22 cellular contexts compared by ENCODE assay signal in the genomic region with DNA sequence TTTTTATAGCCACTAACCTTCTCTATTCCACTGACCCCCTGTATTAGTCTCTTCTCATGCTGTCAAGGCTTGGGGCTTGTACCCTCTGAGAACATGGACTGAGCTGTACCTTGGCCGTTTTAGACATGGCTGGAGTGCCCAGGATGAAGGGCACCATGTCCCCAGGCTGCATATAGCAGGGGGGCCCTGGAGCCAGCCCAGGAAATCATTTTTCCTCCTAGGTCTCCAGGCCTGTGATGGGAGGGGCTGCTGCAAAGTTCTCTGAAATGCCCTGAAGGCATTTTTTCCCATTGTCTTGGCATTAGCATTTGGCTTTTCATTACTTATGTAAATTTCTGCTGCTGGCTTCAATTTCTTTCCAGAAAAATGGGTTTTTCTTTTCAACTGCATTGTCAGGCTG.
"Had no signal": no experiment of that assay in that cellular context is flagged by ENCODE, and none has a peak within 500 bp of the region (broad histone marks: within the 10 kb centered on the region; RNA-seq: fewer than 3 reads in every experiment).

No MANE protein-coding gene starts in this region.

- DNase-seq: nephron progenitor cell; nucleus accumbens; pancreas; psoas muscle; right cardiac atrium; right lobe of liver; sigmoid colon; small intestine; stimulated activated CD4-positive, alpha-beta T cell treated with anti-CD3 and anti-CD28 coated beads, Interleukin-15, amount 100 ng/mL, for 24 hours; stimulated activated CD4-positive, alpha-beta T cell treated with anti-CD3 and anti-CD28 coated beads, Interleukin-2, amount 100 ng/mL, for 24 hours; stimulated activated CD4-positive, alpha-beta T cell treated with anti-CD3 and anti-CD28 coated beads, Interleukin-2, amount 100 ng/mL, for 48 hours; stimulated activated CD4-positive, alpha-beta T cell treated with anti-CD3 and anti-CD28 coated beads, Interleukin-4, amount 100 ng/mL, for 24 hours; stimulated activated naive B cell treated with anti-CD40 and anti-IgM and Interleukin-4, amounts not matched to agents 10 μg/mL and 1 μg/mL and 100 μg/mL, for 72 hours; stimulated activated naive CD4-positive, alpha-beta T cell treated with Interleukin-2 at 50 U/mL for 16 hours; stomach; thyroid gland; trophoblast cell; upper lobe of left lung had no signal

- H3K36me3 ChIP-seq: neutrophil, pancreas, right lobe of liver, sigmoid colon, stomach, thoracic aorta, thyroid gland, tibial nerve, upper lobe of left lung, vagina had no signal

- H3K27ac ChIP-seq: neutrophil, pancreas, psoas muscle, right lobe of liver, sigmoid colon, stomach, thoracic aorta, thyroid gland, tibial nerve, upper lobe of left lung, vagina had no signal

- H3K9me3 ChIP-seq: neutrophil, pancreas, psoas muscle, right lobe of liver, sigmoid colon, stomach, thoracic aorta, thyroid gland, tibial nerve, upper lobe of left lung, vagina had no signal

- H3K4me1 ChIP-seq: pancreas, psoas muscle, right lobe of liver, sigmoid colon, thyroid gland, upper lobe of left lung, vagina had no signal

- H3K27me3 ChIP-seq: neutrophil, pancreas, right lobe of liver, sigmoid colon, stomach, thyroid gland, tibial nerve, upper lobe of left lung, vagina had no signal

- H3K4me3 ChIP-seq: pancreas, psoas muscle, right lobe of liver, sigmoid colon, stomach, thoracic aorta, thyroid gland, tibial nerve, upper lobe of left lung, vagina had no signal
